In the genomic region with DNA sequence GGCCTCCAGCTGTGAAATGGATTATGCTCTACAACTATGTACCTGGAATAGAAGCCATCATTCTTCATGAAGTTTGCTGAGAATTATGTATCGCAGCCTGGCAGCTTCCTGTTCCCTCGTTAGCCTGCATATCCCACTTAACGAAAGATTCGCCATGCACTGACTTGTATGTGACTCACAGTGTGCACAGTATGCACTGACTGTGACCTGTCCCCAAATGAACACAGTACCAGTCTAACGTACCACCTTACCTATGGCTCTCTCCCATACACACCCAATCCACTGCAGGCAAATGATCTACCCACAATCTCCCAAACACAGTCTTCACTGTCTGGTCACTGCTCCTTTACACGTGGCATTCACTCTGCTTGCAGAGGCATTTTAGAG, we compare ENCODE assay signal across 16 cellular contexts.
DNase-seq lines count a peak whose midpoint lies in the region; ATAC-seq and TF ChIP-seq lines count a peak whose summit lies in the region.
"Had no signal": no experiment of that assay in that cellular context is flagged by ENCODE, and none has a peak within 500 bp of the region (broad histone marks: within the 10 kb centered on the region; RNA-seq: fewer than 3 reads in every experiment).

No MANE protein-coding gene starts in this region.

- TF ChIP-seq CTCF in GM10266 (IDR thresholded peaks at IDR 0.05; ENCODE audit: control insufficient read depth, insufficient read depth, low read depth, missing control alignments), result no peak

- no peaks in the 10 kb centered on the region for H3K27me3 Mint-ChIP-seq in activated naive CD8-positive, alpha-beta T cell
- H3K27me3 Mint-ChIP-seq in activated naive CD8-positive, alpha-beta T cell treated with anti-CD3 and anti-CD28 coated beads, Interleukin-2, amount 50 U/mL, for 24 hours, result no peaks in the 10 kb centered on the region
- no peaks in the 10 kb centered on the region for H3K27me3 Mint-ChIP-seq in effector memory CD8-positive, alpha-beta T cell
- H3K27me3 Mint-ChIP-seq: CD8-positive, alpha-beta memory T cell had no signal

- H3K9me3 Mint-ChIP-seq in activated naive CD8-positive, alpha-beta T cell (ENCODE audit: low read depth), result no peaks in the 10 kb centered on the region
- H3K9me3 Mint-ChIP-seq in activated naive CD8-positive, alpha-beta T cell treated with anti-CD3 and anti-CD28 coated beads, Interleukin-2, amount 50 U/mL, for 24 hours, result peaks cover 4% of the 10 kb centered on the region
- no peaks in the 10 kb centered on the region for H3K9me3 Mint-ChIP-seq in effector memory CD8-positive, alpha-beta T cell
- H3K9me3 Mint-ChIP-seq: GM23338 had no signal

- no peak overlapping the region for H3K4me3 Mint-ChIP-seq in activated naive CD8-positive, alpha-beta T cell
- H3K4me3 Mint-ChIP-seq in activated naive CD8-positive, alpha-beta T cell treated with anti-CD3 and anti-CD28 coated beads, Interleukin-2, amount 50 U/mL, for 24 hours, result no peak overlapping the region
- no peak overlapping the region for H3K4me3 Mint-ChIP-seq in effector memory CD8-positive, alpha-beta T cell
- H3K4me3 Mint-ChIP-seq: CD8-positive, alpha-beta memory T cell; GM23338 had no signal

- H2BK15ac ChIP-seq in neuronal stem cell (ENCODE audit: low read length), result no peak overlapping the region

- DNase-seq in activated naive CD8-positive, alpha-beta T cell treated with anti-CD3 and anti-CD28 coated beads, Interleukin-2, amount 50 U/mL, for 24 hours, result no peak
- DNase-seq in RKO (ENCODE audit: low spot score), result peak; percentile 10
- no peak for DNase-seq in neuronal stem cell (ENCODE audit: low spot score)
- DNase-seq in GM10266 (ENCODE audit: extremely low spot score), result no peak
- DNase-seq in effector memory CD8-positive, alpha-beta T cell, result no peak
- DNase-seq: 8988T; AML-193; CD8-positive, alpha-beta memory T cell; DMS53; GF-D8; H7 had no signal

- no peak overlapping the region for H3K23ac ChIP-seq in neuronal stem cell (ENCODE audit: low read depth, low read length, poor library complexity)

- peak overlapping the region; percentile 32 for H3K9ac ChIP-seq in neuronal stem cell (ENCODE audit: low read depth, low read length, poor library complexity)
- H3K9ac ChIP-seq: BLaER1 had no signal

- H3K27me3 ChIP-seq in neuronal stem cell (ENCODE audit: control insufficient read depth in 3 of 3, insufficient read depth in 3 of 3, low read depth in 1 of 3, low read length in 3 of 3), result no peaks in the 10 kb centered on the region
- H3K27me3 ChIP-seq: BLaER1 had no signal

- H3K79me1 ChIP-seq in neuronal stem cell (ENCODE audit: low read depth, low read length), result no peaks in the 10 kb centered on the region

- no peak overlapping the region for H4K8ac ChIP-seq in neuronal stem cell (ENCODE audit: low read depth, low read length)

- no peak overlapping the region for H3K4me2 ChIP-seq in neuronal stem cell (ENCODE audit: insufficient read depth, low read length, poor library complexity, severe bottlenecking)
- H3K4me2 ChIP-seq: BLaER1, GM23338 had no signal

- ATAC-seq in activated naive CD8-positive, alpha-beta T cell treated with anti-CD3 and anti-CD28 coated beads, Interleukin-2, amount 50 U/mL, for 24 hours, result no peak
- peak; percentile 71 for ATAC-seq in esophagus mucosa
- no peak for ATAC-seq in HG02973 (IDR thresholded peaks at IDR 0.05; ENCODE audit: unreplicated experiment)
- ATAC-seq in effector memory CD8-positive, alpha-beta T cell (replicated peaks), result no peak
- ATAC-seq: GM23338 had no signal

- no peak overlapping the region for H2BK5ac ChIP-seq in neuronal stem cell (ENCODE audit: low read length)

- H4K91ac ChIP-seq in neuronal stem cell (ENCODE audit: low read depth, low read length, poor library complexity), result no peak overlapping the region

- H3K27ac Mint-ChIP-seq in activated naive CD8-positive, alpha-beta T cell, result peak overlapping the region; percentile 52
- no peak overlapping the region for H3K27ac Mint-ChIP-seq in activated naive CD8-positive, alpha-beta T cell treated with anti-CD3 and anti-CD28 coated beads, Interleukin-2, amount 50 U/mL, for 24 hours
- H3K27ac Mint-ChIP-seq in effector memory CD8-positive, alpha-beta T cell, result no peak overlapping the region
- H3K27ac Mint-ChIP-seq: GM23338 had no signal

- H2BK120ac ChIP-seq in neuronal stem cell (ENCODE audit: low read depth, low read length), result no peak overlapping the region

- H2BK12ac ChIP-seq in neuronal stem cell (ENCODE audit: low read length), result no peak overlapping the region

- no peak overlapping the region for H2AK5ac ChIP-seq in neuronal stem cell (ENCODE audit: low read depth, low read length)

- H3K36me3 Mint-ChIP-seq in activated naive CD8-positive, alpha-beta T cell, result peaks cover 2% of the 10 kb centered on the region
- H3K36me3 Mint-ChIP-seq in activated naive CD8-positive, alpha-beta T cell treated with anti-CD3 and anti-CD28 coated beads, Interleukin-2, amount 50 U/mL, for 24 hours (ENCODE audit: low read depth), result no peaks in the 10 kb centered on the region
- H3K36me3 Mint-ChIP-seq in effector memory CD8-positive, alpha-beta T cell (ENCODE audit: insufficient read depth), result no peaks in the 10 kb centered on the region
- H3K36me3 Mint-ChIP-seq: CD8-positive, alpha-beta memory T cell had no signal

- H3K27ac ChIP-seq in neuronal stem cell (replicated peaks; ENCODE audit: low read length), result no peak overlapping the region
- H3K27ac ChIP-seq: BLaER1 had no signal

- no peaks in the 10 kb centered on the region for H3K9me3 ChIP-seq in neuronal stem cell (replicated peaks in 1 of 2; ENCODE audit: control insufficient read depth in 2 of 2, insufficient read depth in 1 of 2, low read depth in 1 of 2, low read length in 2 of 2)
- H3K9me3 ChIP-seq: BLaER1 had no signal

- no peak overlapping the region for H3K4ac ChIP-seq in neuronal stem cell (ENCODE audit: low read length)

- no peak overlapping the region for H3K14ac ChIP-seq in neuronal stem cell (ENCODE audit: low read length)

- H3K4me1 Mint-ChIP-seq in activated naive CD8-positive, alpha-beta T cell (ENCODE audit: low read depth), result peaks cover 20% of the 10 kb centered on the region
- peaks cover 27% of the 10 kb centered on the region for H3K4me1 Mint-ChIP-seq in activated naive CD8-positive, alpha-beta T cell treated with anti-CD3 and anti-CD28 coated beads, Interleukin-2, amount 50 U/mL, for 24 hours
- H3K4me1 Mint-ChIP-seq in effector memory CD8-positive, alpha-beta T cell (ENCODE audit: low read depth in 2 of 2), result no peaks in the 10 kb centered on the region

- H3K4me1 ChIP-seq in neuronal stem cell (ENCODE audit: control insufficient read depth in 2 of 2, insufficient read depth in 1 of 2, low read depth in 1 of 2, low read length in 2 of 2), result peaks cover 0 to 2% of the 10 kb centered on the region in 2 donors

- no peak overlapping the region for H3K18ac ChIP-seq in neuronal stem cell (ENCODE audit: low read length)

- H3K4me3 ChIP-seq in neuronal stem cell (ENCODE audit: low read length in 2 of 2), result no peak overlapping the region
- H3K4me3 ChIP-seq: BLaER1, GM23338 had no signal

- no peaks in the 10 kb centered on the region for H3K36me3 ChIP-seq in neuronal stem cell (replicated peaks in 1 of 2; ENCODE audit: control insufficient read depth in 2 of 2, insufficient read depth in 2 of 2, low read length in 2 of 2)
- H3K36me3 ChIP-seq: BLaER1 had no signal

- WGBS in neuronal stem cell (ENCODE audit: extremely low coverage in 2 of 2, insufficient read length in 2 of 2, insufficient replicate concordance in 1 of 2), 2 donors, result no CpG with 5 or more reads among the region's 6 CpGs

- H2AFZ ChIP-seq in neuronal stem cell (ENCODE audit: low read length), result no peak overlapping the region
- H2AFZ ChIP-seq: GM23338 had no signal
